ENCODE assay signal across 8 cellular contexts in the genomic region with DNA sequence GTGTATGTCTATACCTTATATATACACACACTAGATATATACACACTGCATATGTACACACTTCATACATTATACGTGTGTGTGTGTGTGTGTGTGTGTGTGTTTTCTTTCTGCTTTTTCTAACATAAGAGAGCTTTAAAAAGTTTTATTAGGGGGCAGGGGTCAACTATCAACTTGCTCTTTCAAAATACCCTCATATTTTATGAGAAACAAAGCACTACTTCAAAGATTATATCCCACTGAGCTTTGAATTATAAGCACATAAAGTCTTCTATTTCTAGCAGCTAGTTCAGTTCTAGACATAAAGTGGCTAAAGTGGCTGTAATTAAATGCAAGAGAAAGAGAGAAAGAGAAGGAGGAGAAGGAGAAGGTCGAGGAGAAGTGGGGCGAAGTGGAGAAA.
"Had no signal": no experiment of that assay in that cellular context is flagged by ENCODE, and none has a peak within 500 bp of the region (broad histone marks: within the 10 kb centered on the region; RNA-seq: fewer than 3 reads in every experiment).

No MANE protein-coding gene starts in this region.

- FAIRE-seq: G401.6, GM12878, GM12891, GM12892, GM18507, GM19239 had no signal

- H3K4me3 ChIP-seq: GM12878 had no signal

- DNase-seq: GDM1, GF-D8 had no signal
